8 cellular contexts compared by ENCODE assay signal in the genomic region with DNA sequence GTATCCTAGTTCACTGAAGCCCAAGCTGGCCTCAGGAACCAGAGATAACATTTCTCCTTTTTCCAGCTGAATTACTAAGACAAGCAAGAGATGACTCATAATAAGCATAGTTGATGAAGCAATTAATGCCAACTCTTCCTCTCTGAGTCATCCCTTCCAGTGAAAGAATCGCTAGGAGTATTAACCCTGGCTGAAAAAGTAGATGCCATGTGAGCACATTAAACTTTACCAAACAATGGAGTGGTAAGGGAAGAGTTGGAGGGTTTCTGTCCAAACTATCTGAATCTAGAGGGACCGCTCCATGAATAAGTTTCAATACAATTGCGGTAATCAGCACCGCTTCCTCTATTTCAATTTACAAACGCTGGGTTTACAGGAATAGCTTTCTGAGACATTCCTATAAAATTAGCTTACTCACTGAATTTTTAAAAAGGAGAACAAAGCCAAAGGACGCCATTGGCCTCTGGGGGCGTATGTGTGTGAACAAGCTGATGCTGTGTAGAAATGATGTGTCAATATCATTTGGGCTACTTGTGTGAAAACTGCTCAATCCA. TPM values are rescaled to one million over a fixed set of nuclear protein-coding genes. Genes with fewer than 3 reads are reported as not detected.
DNase-seq lines count a peak whose midpoint lies in the region; ATAC-seq and TF ChIP-seq lines count a peak whose summit lies in the region.

No MANE protein-coding gene starts in this region.

- H3K36me3 ChIP-seq in DOHH2 (ENCODE audit: control insufficient read depth, low read length), result no peaks in the 10 kb centered on the region
- H3K36me3 ChIP-seq in right atrium auricular region, result no peaks in the 10 kb centered on the region
- H3K36me3 ChIP-seq in skeletal muscle tissue (ENCODE audit: control insufficient read depth in 3 of 3, insufficient read depth in 3 of 3, low read length in 3 of 3), result no peaks in the 10 kb centered on the region

- DNase-seq in NCI-H69 (lab: John Stamatoyannopoulos, UW) (peak; percentile 92), amniotic epithelial cell (ENCODE audit: low read depth) (peak; percentile 97), right atrium auricular region (ENCODE audit: low spot score) (peak; percentile 76), NCI-H1694 treated with DMSO at 0.1 percent for 48 hours (lab: John Stamatoyannopoulos, UW) (no peak), NCI-H1694 (lab: John Stamatoyannopoulos, UW) (no peak)

- ATAC-seq in GM21737 (IDR thresholded peaks at IDR 0.05; ENCODE audit: unreplicated experiment), result peak; percentile 34

- no peaks in the 10 kb centered on the region for H3K9me2 ChIP-seq in DOHH2 (replicated peaks; ENCODE audit: control insufficient read depth, low read length)

- peak overlapping the region; percentile 43 for H3K4me2 ChIP-seq in DOHH2 (ENCODE audit: low read length)

- no peaks in the 10 kb centered on the region; the same call in 1 of the 2 replicates for H3K27me3 ChIP-seq in DOHH2 (ENCODE audit: control insufficient read depth, low read length)
- H3K27me3 ChIP-seq in right atrium auricular region, result no peaks in the 10 kb centered on the region
- no peaks in the 10 kb centered on the region for H3K27me3 ChIP-seq in skeletal muscle tissue (ENCODE audit: control insufficient read depth in 3 of 3, insufficient read depth in 3 of 3, low read length in 3 of 3)

- H3K4me1 ChIP-seq in DOHH2 (ENCODE audit: control insufficient read depth, low read length) (peaks cover 15% of the 10 kb centered on the region), right atrium auricular region (peaks cover 0 to 17% of the 10 kb centered on the region in 2 donors), skeletal muscle tissue (ENCODE audit: control insufficient read depth in 3 of 3, insufficient read depth in 3 of 3, low read length in 3 of 3) (peaks cover 13 to 33% (median 23%) of the 10 kb centered on the region in 3 donors)

- peak overlapping the region; percentile 34 for H3K4me3 ChIP-seq in DOHH2 (ENCODE audit: low read length)
- peak overlapping the region in 1 of 2 donors; percentile 9 for H3K4me3 ChIP-seq in right atrium auricular region
- H3K4me3 ChIP-seq in skeletal muscle tissue (ENCODE audit: low read length in 3 of 3), result peak overlapping the region in 1 of 3 donors; percentile 52

- TF ChIP-seq CTCF in DOHH2 (IDR thresholded peaks at IDR 0.05; ENCODE audit: low read depth, low read length, poor library complexity, severe bottlenecking) (peak; percentile 37), right atrium auricular region (IDR thresholded peaks at IDR 0.05) (no peak)

- no peaks in the 10 kb centered on the region for H4K20me1 ChIP-seq in DOHH2 (ENCODE audit: control insufficient read depth, insufficient read depth, low read depth, low read length)

- H3K9me3 ChIP-seq in DOHH2 (ENCODE audit: control insufficient read depth, insufficient read depth, low read length) (no peaks in the 10 kb centered on the region), right atrium auricular region (no peaks in the 10 kb centered on the region), skeletal muscle tissue (ENCODE audit: control insufficient read depth in 3 of 3, low read length in 3 of 3) (no peaks in the 10 kb centered on the region)

- peak overlapping the region in 1 of 3 donors; percentile 18 for H3K9ac ChIP-seq in skeletal muscle tissue (ENCODE audit: low read depth in 1 of 3, low read length in 3 of 3)

- no peaks in the 10 kb centered on the region for H3K79me2 ChIP-seq in DOHH2 (ENCODE audit: control insufficient read depth, low read length)

- H3K27ac ChIP-seq in DOHH2 (ENCODE audit: low read depth, low read length) (no peak overlapping the region), right atrium auricular region (peak overlapping the region; percentile 52 to 83), skeletal muscle tissue (ENCODE audit: low read depth, low read length) (peak overlapping the region; percentile 62)

- no peaks in the 10 kb centered on the region for H3F3A ChIP-seq in DOHH2 (ENCODE audit: control insufficient read depth, insufficient read depth)

RNA-seq across cellular contexts. Expression of a gene that starts 48.3 kb away (rescaled TPM):
- 10 to 100 TPM; 41.8 to 62.0 TPM for total RNA-seq in right atrium auricular region
- total RNA-seq in skeletal muscle tissue, result 30.8 TPM

Comparison
In these comparisons a context has a peak if more than half of its experiments do, and no peak if none do; other contexts are left out.
1. DNase-seq: peak in NCI-H69 (single experiment), amniotic epithelial cell (single experiment) and right atrium auricular region (single experiment); none in NCI-H1694 treated with DMSO at 0.1 percent for 48 hours (single experiment) and NCI-H1694 (single experiment).